8 cellular contexts compared by ENCODE assay signal in genomic region chr2:64019083-64019974, GRCh38. TPM values are rescaled to one million over a fixed set of nuclear protein-coding genes. Genes with fewer than 3 reads are reported as not detected.
DNase-seq lines count a peak whose midpoint lies in the region; ATAC-seq and TF ChIP-seq lines count a peak whose summit lies in the region.

A gene with protein sequence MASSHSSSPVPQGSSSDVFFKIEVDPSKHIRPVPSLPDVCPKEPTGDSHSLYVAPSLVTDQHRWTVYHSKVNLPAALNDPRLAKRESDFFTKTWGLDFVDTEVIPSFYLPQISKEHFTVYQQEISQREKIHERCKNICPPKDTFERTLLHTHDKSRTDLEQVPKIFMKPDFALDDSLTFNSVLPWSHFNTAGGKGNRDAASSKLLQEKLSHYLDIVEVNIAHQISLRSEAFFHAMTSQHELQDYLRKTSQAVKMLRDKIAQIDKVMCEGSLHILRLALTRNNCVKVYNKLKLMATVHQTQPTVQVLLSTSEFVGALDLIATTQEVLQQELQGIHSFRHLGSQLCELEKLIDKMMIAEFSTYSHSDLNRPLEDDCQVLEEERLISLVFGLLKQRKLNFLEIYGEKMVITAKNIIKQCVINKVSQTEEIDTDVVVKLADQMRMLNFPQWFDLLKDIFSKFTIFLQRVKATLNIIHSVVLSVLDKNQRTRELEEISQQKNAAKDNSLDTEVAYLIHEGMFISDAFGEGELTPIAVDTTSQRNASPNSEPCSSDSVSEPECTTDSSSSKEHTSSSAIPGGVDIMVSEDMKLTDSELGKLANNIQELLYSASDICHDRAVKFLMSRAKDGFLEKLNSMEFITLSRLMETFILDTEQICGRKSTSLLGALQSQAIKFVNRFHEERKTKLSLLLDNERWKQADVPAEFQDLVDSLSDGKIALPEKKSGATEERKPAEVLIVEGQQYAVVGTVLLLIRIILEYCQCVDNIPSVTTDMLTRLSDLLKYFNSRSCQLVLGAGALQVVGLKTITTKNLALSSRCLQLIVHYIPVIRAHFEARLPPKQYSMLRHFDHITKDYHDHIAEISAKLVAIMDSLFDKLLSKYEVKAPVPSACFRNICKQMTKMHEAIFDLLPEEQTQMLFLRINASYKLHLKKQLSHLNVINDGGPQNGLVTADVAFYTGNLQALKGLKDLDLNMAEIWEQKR (minus strand): TSS chr2:64019428. CDS start chr2:63983999, 35,429 bp downstream.

- no peaks in the 10 kb centered on the region for H3K36me3 ChIP-seq in DND-41 (ENCODE audit: insufficient read depth, low read length)
- no peaks in the 10 kb centered on the region for H3K36me3 ChIP-seq in rectal smooth muscle tissue (ENCODE audit: control insufficient read depth, insufficient read depth, low read length)
- H3K36me3 ChIP-seq in vagina: no peaks in the 10 kb centered on the region

- H3K9ac ChIP-seq in DND-41 (ENCODE audit: low read depth, low read length): peak within 1 kb of the TSS; percentile 72
- peak within 1 kb of the TSS; percentile 92 for H3K9ac ChIP-seq in rectal smooth muscle tissue (ENCODE audit: low read length)

- peak within 1 kb of the TSS; percentile 59 for H3K4me2 ChIP-seq in DND-41 (ENCODE audit: insufficient read depth, low read length)

- H3K9me3 ChIP-seq in DND-41 (ENCODE audit: insufficient read depth, low read length, severe bottlenecking) (no peaks in the 10 kb centered on the region), right cardiac atrium (ENCODE audit: control insufficient read depth, low read length) (no peaks in the 10 kb centered on the region), vagina (no peaks in the 10 kb centered on the region)

- intact Hi-C loops in T-helper 1 cell treated with Interleukin-12 subunit alpha and Interleukin-12 subunit beta and Interleukin-4 antibody, amounts not matched to agents 30 ng/mL and 1 ng/mL, for 36 hours (cut with micrococcal nuclease): loop anchor here (1.0 to 10.0 kb wide), 7 partner anchors 41 to 1208 kb away; partner anchors contain the start of genes ACTR2 and UGP2
- intact Hi-C loops in right cardiac atrium (cut with DNase I) (no loop called here), vagina (cut with DNase I) (no loop called here)

- TF ChIP-seq CTCF in DND-41 (IDR thresholded peaks at IDR 0.05; ENCODE audit: borderline replicate concordance, extremely low read depth, low read length, poor library complexity, severe bottlenecking) (peak; percentile 4), vagina (IDR thresholded peaks at IDR 0.05) (no peak)

- WGBS in right cardiac atrium: 1% methylated on average over 77 of the region's 77 CpGs

- H3K79me2 ChIP-seq in DND-41 (ENCODE audit: insufficient read depth, low read length): peaks cover 55% of the 10 kb centered on the region

- H3K27ac ChIP-seq in DND-41 (ENCODE audit: low read length) (peak within 1 kb of the TSS; percentile 87), angular gyrus (ENCODE audit: low read depth, low read length) (peak within 1 kb of the TSS; percentile 94), right cardiac atrium (ENCODE audit: low read length) (peak within 1 kb of the TSS; percentile 99), rectal smooth muscle tissue (ENCODE audit: low read depth, low read length) (peak within 1 kb of the TSS; percentile 97), vagina (peak within 1 kb of the TSS; percentile 98)

- peak within 1 kb of the TSS; percentile 97 for H2AFZ ChIP-seq in DND-41 (ENCODE audit: low read depth, low read length)

- H3K4me1 ChIP-seq in DND-41 (ENCODE audit: insufficient read depth, low read length) (peaks cover 45% of the 10 kb centered on the region), right cardiac atrium (ENCODE audit: control insufficient read depth, insufficient read depth, low read length) (peaks cover 5% of the 10 kb centered on the region), rectal smooth muscle tissue (ENCODE audit: control insufficient read depth, insufficient read depth, low read length) (peaks cover 17% of the 10 kb centered on the region), vagina (peaks cover 55% of the 10 kb centered on the region)

- H3K27me3 ChIP-seq in DND-41 (ENCODE audit: insufficient read depth, low read length, poor library complexity) (no peaks in the 10 kb centered on the region), right cardiac atrium (ENCODE audit: control insufficient read depth, insufficient read depth) (no peaks in the 10 kb centered on the region), rectal smooth muscle tissue (ENCODE audit: control insufficient read depth, insufficient read depth, low read length) (no peaks in the 10 kb centered on the region), vagina (no peaks in the 10 kb centered on the region)

- DNase-seq in DND-41 (peak; percentile 63), HuH-7.5 (ENCODE audit: low spot score) (peak; percentile 51), right cardiac atrium (peak; percentile 69 to 88 (median 87)), vagina (ENCODE audit: extremely low spot score in 2 of 2) (peak in 1 of 2 donors; percentile 90)

- peaks cover 3% of the 10 kb centered on the region; the same call in 1 of the 2 replicates for H4K20me1 ChIP-seq in DND-41 (ENCODE audit: insufficient read depth, low read length)

- H3K4me3 ChIP-seq in DND-41 (ENCODE audit: low read depth in 1 of 2, low read length in 2 of 2) (peak within 1 kb of the TSS; percentile 62 to 70), right cardiac atrium (ENCODE audit: low read length) (peak within 1 kb of the TSS; percentile 96), rectal smooth muscle tissue (ENCODE audit: low read length) (peak within 1 kb of the TSS; percentile 84), vagina (peak within 1 kb of the TSS; percentile 76 to 97)

- TF ChIP-seq POLR2A in vagina (IDR thresholded peaks at IDR 0.05): peak in 1 of 2 donors; percentile 60

- peak; percentile 81 for ATAC-seq in DND-41 (ENCODE audit: insufficient read depth, low read depth)
- ATAC-seq in GM21447 (IDR thresholded peaks at IDR 0.05; ENCODE audit: unreplicated experiment): peak; percentile 55
- ATAC-seq in right cardiac atrium: peak; percentile 86 to 91

RNA-seq across cellular contexts. Expression of the gene that starts here (rescaled TPM):
- 20.2 and 20.9 TPM in 2 replicates for total RNA-seq in T-helper 1 cell treated with Interleukin-12 subunit alpha and Interleukin-12 subunit beta and Interleukin-4 antibody, amounts not matched to agents 30 ng/mL and 1 ng/mL, for 36 hours
- 10 to 100 TPM; 12.8 to 14.8 (median 13.4) TPM for total RNA-seq in right cardiac atrium
- polyA plus RNA-seq in right cardiac atrium: 8.5 TPM
- total RNA-seq in vagina: 22.3 TPM
